In genomic region chr11:27011560-27012253, GRCh38 we compare ENCODE assay signal across 21 cellular contexts. TPM values are rescaled to one million over a fixed set of nuclear protein-coding genes. Genes with fewer than 3 reads are reported as not detected.
DNase-seq lines count a peak whose midpoint lies in the region; TF ChIP-seq lines count a peak whose summit lies in the region.
"Had no signal": no experiment of that assay in that cellular context is flagged by ENCODE, and none has a peak within 500 bp of the region (broad histone marks: within the 10 kb centered on the region; RNA-seq: fewer than 3 reads in every experiment).

No MANE protein-coding gene starts in this region.

- peaks cover 32% of the 10 kb centered on the region for H3K4me1 ChIP-seq in muscle layer of colon (ENCODE audit: insufficient read depth, low read length)
- H3K4me1 ChIP-seq in smooth muscle cell (ENCODE audit: low read depth): peaks cover 33% of the 10 kb centered on the region
- H3K4me1 ChIP-seq: HAP-1 had no signal

- DNase-seq in NCI-H69 (lab: John Stamatoyannopoulos, UW) (peak; percentile 32), brain microvascular endothelial cell (no peak), smooth muscle cell (lab: John Stamatoyannopoulos, UW; ENCODE audit: unreplicated experiment) (no peak), KG1 (lab: John Stamatoyannopoulos, UW) (no peak), DMS79 treated with DMSO at 0.1 percent for 48 hours (lab: John Stamatoyannopoulos, UW) (no peak), cortex of kidney (lab: John Stamatoyannopoulos, UW) (no peak)
- no peak for DNase-seq in activated naive CD4-positive, alpha-beta T cell treated with anti-CD3 and anti-CD28 coated beads, Interleukin-2, amount 50 U/mL, for 16 hours
- DNase-seq: activated B cell treated with CpG ODN at 0.5 μM for 24 hours; activated CD8-positive, alpha-beta T cell treated with anti-CD3 and anti-CD28 coated beads for 36 hours; activated T-cell treated with anti-CD3 and anti-CD28 coated beads, Interleukin-2, amount 50 U/mL, for 4 hours; erythroblast; natural killer cell; NCI-H2029; retina; Right ventricle myocardium superior; stimulated activated CD4-positive, alpha-beta T cell treated with anti-CD3 and anti-CD28 coated beads, Interleukin-2, amount 100 ng/mL, for 24 hours; stomach had no signal

- peak overlapping the region; percentile 65 for H3K4me2 ChIP-seq in smooth muscle cell

- H3K9me3 ChIP-seq in muscle layer of colon (ENCODE audit: low read length) (no peaks in the 10 kb centered on the region), smooth muscle cell (replicated peaks; ENCODE audit: low read depth) (no peaks in the 10 kb centered on the region)
- H3K9me3 ChIP-seq: HAP-1, stomach had no signal

- 29% methylated on average over 4 of the region's 4 CpGs for WGBS in smooth muscle cell (ENCODE audit: low lambda C conversion rate)

- in situ Hi-C loops in brain microvascular endothelial cell (cut with HindIII; ENCODE audit: low pct_ligation_motif_present, low sequenced_read_pairs): no loop called here

- H3F3A ChIP-seq in smooth muscle cell (ENCODE audit: low read depth): peaks cover 36% of the 10 kb centered on the region

- H3K27me3 ChIP-seq in brain microvascular endothelial cell (replicated peaks) (no peaks in the 10 kb centered on the region), muscle layer of colon (ENCODE audit: control insufficient read depth in 1 of 2, insufficient read depth in 2 of 2, low read length in 2 of 2) (no peaks in the 10 kb centered on the region), smooth muscle cell (ENCODE audit: low read depth) (no peaks in the 10 kb centered on the region)
- H3K27me3 ChIP-seq: stomach had no signal

- no peak overlapping the region for H2AFZ ChIP-seq in smooth muscle cell (ENCODE audit: low read depth)

- H3K27ac ChIP-seq in brain microvascular endothelial cell: peak overlapping the region; percentile 13
- H3K27ac ChIP-seq in muscle layer of colon (ENCODE audit: low read depth, low read length): peak overlapping the region; percentile 1
- peak overlapping the region; percentile 65 for H3K27ac ChIP-seq in smooth muscle cell (ENCODE audit: low read depth)

- H3K9ac ChIP-seq in muscle layer of colon (ENCODE audit: low read length): no peak overlapping the region
- no peak overlapping the region for H3K9ac ChIP-seq in smooth muscle cell (ENCODE audit: low read depth)

- TF ChIP-seq CTCF in brain microvascular endothelial cell (IDR thresholded peaks at IDR 0.05; ENCODE audit: low read depth, low read length, missing control alignments): no peak
- TF ChIP-seq CTCF in smooth muscle cell (IDR thresholded peaks at IDR 0.05; ENCODE audit: borderline replicate concordance, insufficient read depth, poor library complexity, severe bottlenecking): no peak

- H3K4me3 ChIP-seq in brain microvascular endothelial cell (ENCODE audit: low read depth, low read length) (no peak overlapping the region), muscle layer of colon (ENCODE audit: low read depth in 1 of 2, low read length in 2 of 2) (no peak overlapping the region), smooth muscle cell (peak overlapping the region; percentile 14)
- H3K4me3 ChIP-seq: HAP-1, K562, stomach had no signal

- no peaks in the 10 kb centered on the region for H4K20me1 ChIP-seq in smooth muscle cell (ENCODE audit: low read depth)

- no peaks in the 10 kb centered on the region for H3K79me2 ChIP-seq in smooth muscle cell (ENCODE audit: low read depth)

- H3K36me3 ChIP-seq in brain microvascular endothelial cell (replicated peaks): no peaks in the 10 kb centered on the region
- no peaks in the 10 kb centered on the region for H3K36me3 ChIP-seq in muscle layer of colon (ENCODE audit: insufficient read depth, low read length)
- H3K36me3 ChIP-seq in smooth muscle cell (ENCODE audit: low read depth): no peaks in the 10 kb centered on the region
- H3K36me3 ChIP-seq: HAP-1, stomach had no signal

RNA-seq across cellular contexts. Expression of gene FIBIN, which starts 17.8 kb away (rescaled TPM):
- 24.7 and 36.7 TPM in 2 replicates for total RNA-seq in smooth muscle cell
- polyA plus RNA-seq in smooth muscle cell: 25.2 and 40.7 TPM in 2 replicates
- total RNA-seq: activated B cell treated with CpG ODN at 0.5 μM for 24 hours; activated CD8-positive, alpha-beta T cell treated with anti-CD3 and anti-CD28 coated beads for 36 hours; activated T-cell treated with anti-CD3 and anti-CD28 coated beads, Interleukin-2, amount 50 U/mL, for 4 hours; K562; natural killer cell had no signal
- polyA plus RNA-seq: K562 had no signal

RNA-seq across cellular contexts. Expression of gene BBOX1, which starts 28.9 kb away (rescaled TPM):
- total RNA-seq in smooth muscle cell: 0.09 and 0.22 TPM in 2 replicates
- 0.53 and 0.67 TPM in 2 replicates for polyA plus RNA-seq in smooth muscle cell
- total RNA-seq: activated B cell treated with CpG ODN at 0.5 μM for 24 hours; activated CD8-positive, alpha-beta T cell treated with anti-CD3 and anti-CD28 coated beads for 36 hours; activated T-cell treated with anti-CD3 and anti-CD28 coated beads, Interleukin-2, amount 50 U/mL, for 4 hours; dermis blood vessel endothelial cell; K562; natural killer cell; Right ventricle myocardium superior had no signal
- polyA plus RNA-seq: K562 had no signal

Comparison
In these comparisons a context has a peak if more than half of its experiments do, and no peak if none do; other contexts are left out.
1. H3K27ac ChIP-seq: peak in every context shown above with its lines; median percentile 65 in smooth muscle cell; 13 in brain microvascular endothelial cell; 1 in muscle layer of colon.